8 cellular contexts compared by ENCODE assay signal in genomic region chr19:9786342-9786741, GRCh38. TPM values are rescaled to one million over a fixed set of nuclear protein-coding genes. Genes with fewer than 3 reads are reported as not detected.
DNase-seq lines count a peak whose midpoint lies in the region; ATAC-seq, FAIRE-seq and TF ChIP-seq lines count a peak whose summit lies in the region.

No MANE protein-coding gene starts in this region.

- H3K9ac ChIP-seq in SK-N-SH (no peak overlapping the region), astrocyte (ENCODE audit: low read length) (no peak overlapping the region)

- no peaks in the 10 kb centered on the region for H3K9me2 ChIP-seq in SK-N-SH

- H3K27me3 Mint-ChIP-seq in astrocyte (ENCODE audit: low read depth, unreplicated experiment): no peaks in the 10 kb centered on the region

- H3K36me3 Mint-ChIP-seq in astrocyte (ENCODE audit: low read depth, unreplicated experiment): peaks cover 11% of the 10 kb centered on the region

- POLR2A ChIA-PET in SK-N-SH (lab: Yijun Ruan, JAX): no interaction called here

- no peak for FAIRE-seq in astrocyte (lab: Jason Lieb, UNC)

- peaks cover 3% of the 10 kb centered on the region for H3K9me3 Mint-ChIP-seq in astrocyte (ENCODE audit: unreplicated experiment)

- TF ChIP-seq CTCF in SK-N-SH (IDR thresholded peaks at IDR 0.05) (no peak), astrocyte (IDR thresholded peaks at IDR 0.05; ENCODE audit: insufficient read depth, low read depth, low read length) (no peak), left lung (IDR thresholded peaks at IDR 0.05) (no peak)

- DNase-seq in SK-N-SH: no peak
- no peak for DNase-seq in astrocyte (ENCODE audit: low read depth)
- DNase-seq in left lung: peak in 1 of 2 donors; percentile 47
- peak in 2 of 49 donors; percentile 11 to 15 for DNase-seq in substantia nigra (lab: John Stamatoyannopoulos, UW)
- no peak for DNase-seq in KG1 (lab: John Stamatoyannopoulos, UW)
- no peak for DNase-seq in NCI-H2107 treated with DMSO at 0.1 percent for 48 hours (lab: John Stamatoyannopoulos, UW; ENCODE audit: unreplicated experiment)

- H3K4me1 ChIP-seq in SK-N-SH (ENCODE audit: control insufficient read depth in 1 of 2, insufficient read depth in 2 of 2, low read depth in 1 of 2, low read length in 1 of 2) (peaks cover 4 to 7% of the 10 kb centered on the region in 2 experiments; a peak in 1 of 4 replicates), astrocyte (ENCODE audit: insufficient read depth, low read length) (no peaks in the 10 kb centered on the region), left lung (peaks cover 7 to 21% of the 10 kb centered on the region in 2 donors)

- no peak for TF ChIP-seq RAD21 in SK-N-SH (IDR thresholded peaks at IDR 0.05; ENCODE audit: low read length)

- WGBS in SK-N-SH (ENCODE audit: low lambda C conversion rate): 71% methylated on average over 9 of the region's 9 CpGs

- CTCF ChIA-PET in SK-N-SH (lab: Yijun Ruan, JAX): no interaction called here

- H3K9me3 ChIP-seq in SK-N-SH (no peaks in the 10 kb centered on the region), astrocyte (ENCODE audit: insufficient read depth, low read depth, low read length) (peaks cover 6% of the 10 kb centered on the region), left lung (no peaks in the 10 kb centered on the region)

- intact Hi-C loops in left lung (cut with DNase I): no loop called here

- peak overlapping the region; percentile 93; the same call in 1 of the 2 replicates for H3K4me2 ChIP-seq in SK-N-SH
- H3K4me2 ChIP-seq in astrocyte (ENCODE audit: low read length): peak overlapping the region; percentile 99

- ATAC-seq in SK-N-SH treated with all-trans-retinoic acid at 6 μM for 48 hours (no peak), left lung (no peak), GM18505 (IDR thresholded peaks at IDR 0.05; ENCODE audit: unreplicated experiment) (no peak)

- H3K79me2 ChIP-seq in SK-N-SH (ENCODE audit: insufficient read depth) (no peaks in the 10 kb centered on the region), astrocyte (ENCODE audit: insufficient read depth, low read length) (no peaks in the 10 kb centered on the region)

- H3K27ac ChIP-seq in SK-N-SH (ENCODE audit: low read depth in 2 of 2, low read length in 1 of 2): peak overlapping the region; percentile 89 to 94
- no peak overlapping the region for H3K27ac ChIP-seq in astrocyte (ENCODE audit: low read depth, low read length)
- H3K27ac ChIP-seq in left lung: peak overlapping the region; percentile 88 to 95
- peak overlapping the region; percentile 90 for H3K27ac ChIP-seq in substantia nigra (ENCODE audit: low read depth, low read length, poor library complexity, severe bottlenecking)

- no peak for TF ChIP-seq POLR2A in GM18505 (IDR thresholded peaks at IDR 0.05; ENCODE audit: borderline replicate concordance, extremely low read depth, insufficient read depth, insufficient read length)

- H3K36me3 ChIP-seq in SK-N-SH (replicated peaks in 1 of 2; ENCODE audit: control insufficient read depth in 1 of 2, insufficient read depth in 2 of 2, low read length in 1 of 2) (no peaks in the 10 kb centered on the region), astrocyte (ENCODE audit: insufficient read depth, low read length) (no peaks in the 10 kb centered on the region), left lung (no peaks in the 10 kb centered on the region)

- peak overlapping the region; percentile 18 for H3K27ac Mint-ChIP-seq in astrocyte (ENCODE audit: unreplicated experiment)

- H3F3A ChIP-seq in SK-N-SH (replicated peaks; ENCODE audit: insufficient read depth): no peaks in the 10 kb centered on the region

- no peak for TF ChIP-seq EP300 in SK-N-SH (IDR thresholded peaks at IDR 0.05; ENCODE audit: borderline replicate concordance in 1 of 2, low read depth in 1 of 2, low read length in 1 of 2)

- peak overlapping the region; percentile 87 for H3K4me3 Mint-ChIP-seq in astrocyte (ENCODE audit: unreplicated experiment)

- H4K20me1 ChIP-seq in SK-N-SH (ENCODE audit: insufficient read depth) (no peaks in the 10 kb centered on the region), astrocyte (ENCODE audit: insufficient read depth, low read length) (no peaks in the 10 kb centered on the region)

- peak overlapping the region; percentile 62 to 93; a peak in 3 of 4 replicates for H3K4me3 ChIP-seq in SK-N-SH (ENCODE audit: low read depth in 2 of 2, low read length in 1 of 2)
- peak overlapping the region; percentile 75 for H3K4me3 ChIP-seq in astrocyte (ENCODE audit: insufficient read depth, low read depth, low read length)
- H3K4me3 ChIP-seq in left lung: peak overlapping the region; percentile 43 to 63

- H3K4me1 Mint-ChIP-seq in astrocyte (ENCODE audit: low read depth, unreplicated experiment): peaks cover 26% of the 10 kb centered on the region

- H3K27me3 ChIP-seq in SK-N-SH (ENCODE audit: insufficient read depth) (no peaks in the 10 kb centered on the region), astrocyte (ENCODE audit: insufficient read depth, low read length) (no peaks in the 10 kb centered on the region), left lung (no peaks in the 10 kb centered on the region)

- H2AFZ ChIP-seq in SK-N-SH (ENCODE audit: low read depth): peak overlapping the region; percentile 99
- peak overlapping the region; percentile 97 for H2AFZ ChIP-seq in astrocyte (ENCODE audit: low read depth, low read length)

TF ChIP-seq in SK-N-SH, 30 proteins besides CTCF, POLR2A, EP300 and RAD21 (continues in another document):
- TF ChIP-seq MXI1 (IDR thresholded peaks at IDR 0.05; ENCODE audit: low read depth, low read length) (no peak), USF2 (IDR thresholded peaks at IDR 0.05; ENCODE audit: borderline replicate concordance, low read depth, low read length) (no peak)

TF ChIP-seq in SK-N-SH treated with all-trans-retinoic acid at 6 μM for 48 hours, 23 proteins besides CTCF, POLR2A, EP300 and RAD21 (continues in another document):
- TF ChIP-seq TOX (CRISPR knock-in tag; IDR thresholded peaks at IDR 0.05; ENCODE audit: borderline replicate concordance) (no peak), CSRNP3 (CRISPR knock-in tag; IDR thresholded peaks at IDR 0.05) (no peak), ISL1 (CRISPR knock-in tag; IDR thresholded peaks at IDR 0.05) (no peak), RARB (CRISPR knock-in tag; IDR thresholded peaks at IDR 0.05) (no peak), ESRRG (CRISPR knock-in tag; IDR thresholded peaks at IDR 0.05) (no peak), TSHZ2 (CRISPR knock-in tag; IDR thresholded peaks at IDR 0.05) (no peak), ZC3H10 (CRISPR knock-in tag; IDR thresholded peaks at IDR 0.05) (no peak), CSDC2 (CRISPR knock-in tag; IDR thresholded peaks at IDR 0.05) (no peak), BACH2 (CRISPR knock-in tag; IDR thresholded peaks at IDR 0.05; ENCODE audit: borderline replicate concordance) (no peak), GLIS3 (CRISPR knock-in tag; IDR thresholded peaks at IDR 0.05) (no peak), SNAI2 (CRISPR knock-in tag; IDR thresholded peaks at IDR 0.05) (no peak)

RNA-seq across cellular contexts. Expression of gene ZNF846, which starts 17.8 kb away (rescaled TPM):
- polyA plus RNA-seq in SK-N-SH (2012; rRNA removed): 6.7 and 7.5 TPM in 2 replicates
- polyA plus RNA-seq in SK-N-SH (2012; cell fraction: cytosol; rRNA removed): 6.3 and 7.7 TPM in 2 replicates
- 15.7 and 18.7 TPM in 2 replicates for polyA plus RNA-seq in SK-N-SH (2012; cell fraction: nucleus; rRNA removed)
- total RNA-seq in astrocyte (13.7 and 14.4 TPM in 2 replicates), left lung (10 to 100 TPM; 13.2 to 13.3 TPM)

RNA-seq across cellular contexts. Expression of gene FBXL12, which starts 32.5 kb away (rescaled TPM):
- polyA plus RNA-seq in SK-N-SH (2012; rRNA removed): 27.1 and 30.5 TPM in 2 replicates
- 14.2 and 18.7 TPM in 2 replicates for polyA plus RNA-seq in SK-N-SH (2012; cell fraction: cytosol; rRNA removed)
- polyA plus RNA-seq in SK-N-SH (2012; cell fraction: nucleus; rRNA removed): 79.8 and 123 TPM in 2 replicates
- total RNA-seq in astrocyte (52.3 and 54.2 TPM in 2 replicates), left lung (10 to 100 TPM; 22.3 to 23.5 TPM)

RNA-seq across cellular contexts. Expression of gene UBL5, which starts 41.4 kb away (rescaled TPM):
- polyA plus RNA-seq in SK-N-SH (2012; rRNA removed): 2,269 and 2,602 TPM in 2 replicates
- 2,682 and 3,847 TPM in 2 replicates for polyA plus RNA-seq in SK-N-SH (2012; cell fraction: cytosol; rRNA removed)
- polyA plus RNA-seq in SK-N-SH (2012; cell fraction: nucleus; rRNA removed): 748 and 798 TPM in 2 replicates
- 519 and 547 TPM in 2 replicates for total RNA-seq in astrocyte
- 100 to 1,000 TPM; 260 to 301 TPM for total RNA-seq in left lung

RNA-seq across cellular contexts. Expression of gene PIN1, which starts 48.8 kb away (rescaled TPM):
- polyA plus RNA-seq in SK-N-SH (2012; rRNA removed): 148 and 152 TPM in 2 replicates
- polyA plus RNA-seq in SK-N-SH (2012; cell fraction: cytosol; rRNA removed): 77.6 and 127 TPM in 2 replicates
- polyA plus RNA-seq in SK-N-SH (2012; cell fraction: nucleus; rRNA removed): 92.6 and 93.4 TPM in 2 replicates
- total RNA-seq in astrocyte: 102 and 109 TPM in 2 replicates
- total RNA-seq in left lung: 10 to 100 TPM; 57.5 to 67.2 TPM
